ENCODE assay signal across 18 cellular contexts in the genomic region with DNA sequence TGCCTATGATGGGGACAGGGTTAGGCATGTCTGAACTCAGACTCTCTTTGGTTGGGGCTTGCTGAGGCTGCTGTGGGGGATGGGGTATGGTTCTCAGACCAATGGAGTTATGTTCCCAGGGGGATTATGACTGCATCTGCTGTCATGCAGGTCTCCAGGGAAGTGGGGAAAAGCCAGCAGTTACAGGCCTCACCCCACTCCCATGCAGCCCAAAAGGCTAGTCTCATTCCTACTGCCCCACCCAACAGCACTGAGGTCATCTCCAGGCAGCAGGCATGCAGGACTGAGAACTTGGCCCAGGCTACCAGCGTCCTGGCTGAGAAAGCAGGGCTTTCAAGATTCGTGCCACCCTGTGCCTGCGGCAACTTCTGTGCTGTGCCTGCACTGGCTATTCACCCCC.
DNase-seq lines count a peak whose midpoint lies in the region; FAIRE-seq and TF ChIP-seq lines count a peak whose summit lies in the region.
"Had no signal": no experiment of that assay in that cellular context is flagged by ENCODE, and none has a peak within 500 bp of the region (broad histone marks: within the 10 kb centered on the region; RNA-seq: fewer than 3 reads in every experiment).

No MANE protein-coding gene starts in this region.

- H2AFZ ChIP-seq in H1 (ENCODE audit: low read length), result no peak overlapping the region

- H4K91ac ChIP-seq in H1 (replicated peaks; ENCODE audit: insufficient read length, low read length), result no peak overlapping the region

- no peak overlapping the region for H2AK5ac ChIP-seq in H1 (ENCODE audit: low read depth, low read length)
- no peak overlapping the region for H2AK5ac ChIP-seq in mesendoderm (ENCODE audit: low read length)

- 80% methylated on average over 3 of the region's 3 CpGs; no CpG with 5 or more reads in 1 of the 2 experiments for WGBS in H1 (ENCODE audit: extremely low coverage in 1 of 2, insufficient coverage in 1 of 2, insufficient read length in 1 of 2, insufficient replicate concordance in 2 of 2, low coverage in 1 of 2, low lambda C conversion rate in 2 of 2, missing lambda C conversion rate in 1 of 2), 2 experiments
- WGBS in mesendoderm (ENCODE audit: extremely low coverage, insufficient coverage, low lambda C conversion rate), result no CpG with 5 or more reads among the region's 3 CpGs

- H3K36me3 ChIP-seq in H1 (ENCODE audit: control insufficient read depth in 2 of 4, insufficient read depth in 4 of 4, low read length in 3 of 4) (no peaks in the 10 kb centered on the region), mesendoderm (ENCODE audit: control insufficient read depth, insufficient read depth, low read length) (no peaks in the 10 kb centered on the region), HAP-1 (replicated peaks) (no peaks in the 10 kb centered on the region)
- H3K36me3 ChIP-seq: BE2C, SJCRH30 had no signal

- POLR2A ChIA-PET in H1 (lab: Charles Lee; ENCODE audit: partially characterized antibody), result no interaction called here
- POLR2A ChIA-PET in GM10248 (lab: Yijun Ruan, JAX), result no interaction called here

- H3K9me3 ChIP-seq in H1 (ENCODE audit: insufficient read depth in 2 of 2, low read depth in 1 of 2, low read length in 1 of 2) (no peaks in the 10 kb centered on the region), HAP-1 (no peaks in the 10 kb centered on the region)
- H3K9me3 ChIP-seq: BE2C, SJCRH30 had no signal

- no peaks in the 10 kb centered on the region for H3K79me1 ChIP-seq in H1 (ENCODE audit: low read depth, low read length)
- no peaks in the 10 kb centered on the region for H3K79me1 ChIP-seq in mesendoderm (ENCODE audit: low read length)

- CTCF ChIA-PET in H1 (lab: Charles Lee; ENCODE audit: partially characterized antibody), result no interaction called here
- CTCF ChIA-PET in GM10248 (lab: Yijun Ruan, JAX), result no interaction called here

- TF ChIP-seq EP300 in H1 (IDR thresholded peaks at IDR 0.05; ENCODE audit: borderline replicate concordance in 1 of 2, low read depth in 2 of 2, low read length in 2 of 2), result no peak

- H3K4ac ChIP-seq in H1 (replicated peaks; ENCODE audit: insufficient read length, low read depth, low read length) (no peak overlapping the region), mesendoderm (ENCODE audit: low read depth, low read length) (no peak overlapping the region)

- H3K18ac ChIP-seq in H1 (ENCODE audit: extremely low read depth, low read length) (0 out of 2 replicates have a peak overlapping the region, but pooled peaks have one; percentile 4), mesendoderm (ENCODE audit: low read length) (no peak overlapping the region)

- H3K56ac ChIP-seq in H1 (replicated peaks; ENCODE audit: insufficient read length, low read depth, low read length) (no peak overlapping the region), mesendoderm (ENCODE audit: low read length) (no peak overlapping the region)

- H3K27me3 ChIP-seq in H1 (replicated peaks in 1 of 4; ENCODE audit: control insufficient read depth in 3 of 4, extremely low read depth in 1 of 4, insufficient read depth in 3 of 4, low read length in 3 of 4), result peaks cover 0 to 1% (median 0%) of the 10 kb centered on the region in 4 experiments; a peak in 1 of 7 replicates
- H3K27me3 ChIP-seq in mesendoderm (ENCODE audit: insufficient read depth, low read length, poor library complexity), result no peaks in the 10 kb centered on the region
- H3K27me3 ChIP-seq in HAP-1 (ENCODE audit: low read depth), result 0 out of 2 replicates have a peak, but pooled peaks cover 2% of the 10 kb centered on the region
- H3K27me3 ChIP-seq: BE2C, SJCRH30 had no signal

- no peaks in the 10 kb centered on the region for H4K20me1 ChIP-seq in H1 (replicated peaks in 1 of 2; ENCODE audit: control insufficient read depth in 1 of 2, insufficient read depth in 2 of 2, low read length in 2 of 2)

- H3K4me3 ChIP-seq in NB4 (ENCODE audit: low read depth, low read length) (no peak overlapping the region), H1 (ENCODE audit: extremely low read depth in 1 of 4, insufficient read depth in 2 of 4, low read depth in 3 of 4, low read length in 4 of 4) (no peak overlapping the region), mesendoderm (ENCODE audit: low read length) (no peak overlapping the region), HAP-1 (no peak overlapping the region)
- H3K4me3 ChIP-seq: SJCRH30 had no signal

- H3K14ac ChIP-seq in H1 (ENCODE audit: insufficient read length), result no peak overlapping the region

- peak; percentile 56 for DNase-seq in DMS153 (lab: John Stamatoyannopoulos, UW)
- no peak for DNase-seq in DMS153 treated with DMSO at 0.1 percent for 48 hours (lab: John Stamatoyannopoulos, UW; ENCODE audit: unreplicated experiment)
- peak; percentile 10 for DNase-seq in NB4 (ENCODE audit: low read depth)
- peak in 1 of 2 experiments; percentile 47 for DNase-seq in H1 (ENCODE audit: low read depth in 1 of 2, low spot score in 2 of 2)
- peak; percentile 27 for DNase-seq in mesendoderm
- DNase-seq in GM10248 (ENCODE audit: extremely low spot score), result no peak
- DNase-seq in HAP-1 (ENCODE audit: low spot score in 2 of 2), result no peak
- no peak for DNase-seq in ecto neural progenitor cell (ENCODE audit: low spot score)
- DNase-seq: activated CD8-positive, alpha-beta memory T cell treated with anti-CD3 and anti-CD28 coated beads for 24 hours; activated T-cell treated with anti-CD3 and anti-CD28 coated beads, Interleukin-2, amount 50 U/mL, for 72 hours; BE2C; cortex of kidney; natural killer cell; NCI-H187; NCI-H510A treated with DMSO at 0.1 percent for 48 hours had no signal

- TF ChIP-seq CTCF in NB4 (IDR thresholded peaks at IDR 0.05; ENCODE audit: low read depth, low read length) (no peak), H1 (IDR thresholded peaks at IDR 0.05; ENCODE audit: control extremely low read depth in 1 of 3, insufficient read depth in 1 of 3, low read depth in 1 of 3, low read length in 3 of 3) (no peak), GM10248 (IDR thresholded peaks at IDR 0.05; ENCODE audit: control extremely low read depth, extremely low read depth, low read depth, missing control alignments) (no peak)

- H2BK5ac ChIP-seq in H1 (ENCODE audit: low read depth, low read length), result no peak overlapping the region
- H2BK5ac ChIP-seq in mesendoderm (ENCODE audit: low read length), result no peak overlapping the region

- no peak overlapping the region for H2BK120ac ChIP-seq in H1 (replicated peaks; ENCODE audit: low read depth, low read length)
- H2BK120ac ChIP-seq in mesendoderm (ENCODE audit: low read depth, low read length), result no peak overlapping the region

- H2BK15ac ChIP-seq in H1 (ENCODE audit: low read length) (no peak overlapping the region), mesendoderm (replicated peaks; ENCODE audit: low read depth) (no peak overlapping the region)

- H3K27ac ChIP-seq in H1 (ENCODE audit: low read depth, low read length) (no peak overlapping the region), mesendoderm (ENCODE audit: low read depth, low read length) (no peak overlapping the region)
- H3K27ac ChIP-seq: 22Rv1, SJCRH30 had no signal

- no peak for FAIRE-seq in H1 (lab: Jason Lieb, UNC)
- FAIRE-seq: D721Med had no signal

- H3K4me2 ChIP-seq in H1 (ENCODE audit: insufficient read depth in 1 of 2, low read depth in 2 of 2, low read length in 2 of 2) (peak overlapping the region in 1 of 2 experiments; percentile 12; a peak in 2 of 4 replicates), mesendoderm (ENCODE audit: low read length) (no peak overlapping the region)

- in situ Hi-C loops in HAP-1 (cut with MboI; ENCODE audit: low sequenced_read_pairs), result no loop called here

- H3K4me1 ChIP-seq in H1 (replicated peaks in 1 of 4; ENCODE audit: control insufficient read depth in 3 of 4, insufficient read depth in 4 of 4, low read length in 3 of 4) (peaks cover 0 to 5% (median 3%) of the 10 kb centered on the region in 4 experiments; a peak in 4 of 7 replicates), mesendoderm (ENCODE audit: control insufficient read depth, low read depth, low read length) (no peaks in the 10 kb centered on the region), HAP-1 (no peaks in the 10 kb centered on the region)
- H3K4me1 ChIP-seq: BE2C, SJCRH30 had no signal

- no peak overlapping the region for H4K8ac ChIP-seq in H1 (ENCODE audit: extremely low read depth, insufficient read depth, low read length)
- H4K8ac ChIP-seq in mesendoderm (ENCODE audit: low read depth, low read length), result no peak overlapping the region

- H3K79me2 ChIP-seq in H1 (ENCODE audit: control insufficient read depth in 1 of 2, insufficient read depth in 2 of 2, low read length in 2 of 2) (no peaks in the 10 kb centered on the region), mesendoderm (ENCODE audit: control insufficient read depth, insufficient read depth, low read length) (no peaks in the 10 kb centered on the region)

- H3K23ac ChIP-seq in H1 (ENCODE audit: insufficient read length), result no peak overlapping the region
- H3K23ac ChIP-seq in mesendoderm (ENCODE audit: low read length), result no peak overlapping the region

- H3K23me2 ChIP-seq in H1 (ENCODE audit: low read depth, low read length), result peaks cover 3% of the 10 kb centered on the region; the same call in 1 of the 2 replicates

- no peak overlapping the region for H4K5ac ChIP-seq in H1 (ENCODE audit: insufficient read length, low read depth, low read length)
- H4K5ac ChIP-seq in mesendoderm (ENCODE audit: low read length), result no peak overlapping the region

- H2BK12ac ChIP-seq in H1 (ENCODE audit: low read depth, low read length), result no peak overlapping the region

- TF ChIP-seq POLR2A in NB4 (IDR thresholded peaks at IDR 0.05; ENCODE audit: extremely low read depth, insufficient read length) (no peak), H1 (IDR thresholded peaks at IDR 0.05; ENCODE audit: control extremely low read depth in 1 of 2, low read depth in 2 of 2, low read length in 2 of 2) (no peak)

- no peak for TF ChIP-seq RAD21 in H1 (IDR thresholded peaks at IDR 0.05 in 1 of 2, conservative IDR thresholded peaks at IDR 0.05 in 1 of 2; ENCODE audit: low read depth in 2 of 2, low read length in 2 of 2)

- no peak overlapping the region for H2BK20ac ChIP-seq in H1 (ENCODE audit: low read length)

- no peak overlapping the region for H3K9ac ChIP-seq in H1 (replicated peaks in 1 of 4; ENCODE audit: extremely low read depth in 1 of 4, low read depth in 3 of 4, low read length in 3 of 4)
- no peak overlapping the region for H3K9ac ChIP-seq in mesendoderm (ENCODE audit: low read length)

TF ChIP-seq in H1, 55 proteins besides CTCF, POLR2A, EP300 and RAD21:
- TF ChIP-seq CHD2 (IDR thresholded peaks at IDR 0.05; ENCODE audit: low read length) (no peak), EGR1 (IDR thresholded peaks at IDR 0.05; ENCODE audit: borderline replicate concordance, low read depth, low read length) (no peak), FOSL1 (IDR thresholded peaks at IDR 0.05; ENCODE audit: insufficient read depth, low read depth, low read length) (no peak), NRF1 (IDR thresholded peaks at IDR 0.05; ENCODE audit: low read depth, low read length) (no peak), NANOG (IDR thresholded peaks at IDR 0.05; ENCODE audit: insufficient read depth, low read depth, low read length, poor library complexity, severe bottlenecking) (no peak)

Comparison
In these comparisons a context has a peak if more than half of its experiments do, and no peak if none do; other contexts are left out.
1. DNase-seq: peak in DMS153 (single experiment), NB4 (single experiment) and mesendoderm (single experiment); none in DMS153 treated with DMSO at 0.1 percent for 48 hours (single experiment), GM10248 (single experiment), HAP-1 (0 of 2) and ecto neural progenitor cell (single experiment).